In the genomic region with DNA sequence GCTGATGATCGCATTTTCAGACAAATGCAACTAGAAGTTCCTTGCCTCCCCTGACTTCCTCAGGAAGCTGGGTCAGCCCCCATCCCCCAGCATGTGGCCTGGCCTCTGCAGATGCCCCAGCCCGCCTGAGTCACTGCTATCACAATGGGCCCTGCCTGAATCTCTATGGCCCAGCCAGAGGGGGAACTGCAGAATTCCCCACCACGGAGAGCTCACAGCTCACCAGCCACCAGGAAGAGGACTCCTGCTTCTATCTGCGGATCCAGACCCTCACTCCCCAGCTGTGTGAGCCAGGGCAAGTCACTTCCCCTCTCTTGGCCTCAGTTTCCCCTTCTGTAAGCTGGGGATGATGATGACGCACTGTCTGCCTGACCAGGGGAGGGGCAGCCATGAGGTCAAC, we compare ENCODE assay signal across 10 cellular contexts. TPM values are rescaled to one million over a fixed set of nuclear protein-coding genes. Genes with fewer than 3 reads are reported as not detected.
DNase-seq lines count a peak whose midpoint lies in the region; FAIRE-seq and TF ChIP-seq lines count a peak whose summit lies in the region.
"Had no signal": no experiment of that assay in that cellular context is flagged by ENCODE, and none has a peak within 500 bp of the region (broad histone marks: within the 10 kb centered on the region; RNA-seq: fewer than 3 reads in every experiment).

No MANE protein-coding gene starts in this region.

- in situ Hi-C loops in GM13976 (cut with MboI; ENCODE audit: low sequenced_read_pairs, unreplicated experiment) = no loop called here

- FAIRE-seq in GM12892 (lab: Jason Lieb, UNC) = no peak

- no peak for TF ChIP-seq EP300 in esophagus muscularis mucosa (IDR thresholded peaks at IDR 0.05)

- H3K4me3 ChIP-seq in esophagus muscularis mucosa = no peak overlapping the region

- H3K27ac Mint-ChIP-seq in CD14-positive monocyte = peak overlapping the region; percentile 86 to 96 (median 94)
- peak overlapping the region; percentile 94 to 99 (median 99) for H3K27ac Mint-ChIP-seq in nephron
- H3K27ac Mint-ChIP-seq: memory B cell had no signal

- WGBS in esophagus muscularis mucosa = 60% methylated on average over 1 of the region's 5 CpGs

- H3K36me3 Mint-ChIP-seq in CD14-positive monocyte (peaks cover 17 to 46% of the 10 kb centered on the region in 2 donors), nephron (ENCODE audit: low read depth) (no peaks in the 10 kb centered on the region)
- H3K36me3 Mint-ChIP-seq: memory B cell had no signal

- TF ChIP-seq POLR2A in esophagus muscularis mucosa (IDR thresholded peaks at IDR 0.05; ENCODE audit: low read depth) (no peak), GM12892 (IDR thresholded peaks at IDR 0.05; ENCODE audit: low read depth, low read length) (no peak)

- H3K4me3 Mint-ChIP-seq in CD14-positive monocyte (peak overlapping the region; percentile 55 to 80), nephron (peak overlapping the region; percentile 31 to 50 (median 49))
- H3K4me3 Mint-ChIP-seq: memory B cell had no signal

- DNase-seq in CD14-positive monocyte (ENCODE audit: low spot score) = peak; percentile 94
- peak; percentile 73 for DNase-seq in OCI-M1 (lab: John Stamatoyannopoulos, UW)
- DNase-seq in esophagus muscularis mucosa (ENCODE audit: extremely low spot score) = no peak
- DNase-seq in NCI-H345 (lab: John Stamatoyannopoulos, UW) = no peak
- DNase-seq in NCI-H774 (lab: John Stamatoyannopoulos, UW) = no peak
- no peak for DNase-seq in GM13976 (ENCODE audit: low spot score)
- no peak for DNase-seq in GM12892 (ENCODE audit: insufficient read length)
- DNase-seq: activated CD8-positive, alpha-beta memory T cell treated with anti-CD3 and anti-CD28 coated beads, Interleukin-2, amount 50 U/mL, for 48 hours had no signal

- H3K27ac ChIP-seq in esophagus muscularis mucosa (replicated peaks in 1 of 4) = peak overlapping the region; percentile 76 to 83 (median 80)

- no peaks in the 10 kb centered on the region for H3K9me3 ChIP-seq in esophagus muscularis mucosa

- intact Hi-C loops in CD14-positive monocyte (cut with micrococcal nuclease) = loop anchor here in 1 of 2 donors (2.0 to 5.0 kb wide), 2 partner anchors 21 to 72 kb away; partner anchors contain the start of gene RHO
- intact Hi-C loops in esophagus muscularis mucosa (cut with DNase I) = loop anchor here (5.0 kb wide), 1 partner anchor 107 kb away; no protein-coding TSS in a partner anchor

- peaks cover 97% of the 10 kb centered on the region for H3K4me1 Mint-ChIP-seq in CD14-positive monocyte
- H3K4me1 Mint-ChIP-seq in nephron = peaks cover 84% of the 10 kb centered on the region

- H3K4me1 ChIP-seq in esophagus muscularis mucosa = peaks cover 72 to 100% (median 99%) of the 10 kb centered on the region in 4 donors

- H3K27me3 Mint-ChIP-seq in CD14-positive monocyte (ENCODE audit: low read depth in 3 of 3) = peaks cover 0 to under 1% (median 0%) of the 10 kb centered on the region in 3 donors
- H3K27me3 Mint-ChIP-seq in nephron (ENCODE audit: low read depth) = peaks cover 6% of the 10 kb centered on the region

- TF ChIP-seq CTCF in CD14-positive monocyte (IDR thresholded peaks at IDR 0.05) = no peak
- no peak for TF ChIP-seq CTCF in esophagus muscularis mucosa (IDR thresholded peaks at IDR 0.05)
- TF ChIP-seq CTCF in nephron (IDR thresholded peaks at IDR 0.05; ENCODE audit: unreplicated experiment in 3 of 3) = no peak
- TF ChIP-seq CTCF in GM13976 (IDR thresholded peaks at IDR 0.05; ENCODE audit: borderline replicate concordance, control extremely low read depth, extremely low read depth, insufficient read depth, missing control alignments) = no peak

- H3K36me3 ChIP-seq in esophagus muscularis mucosa = peaks cover 0 to 16% (median 0%) of the 10 kb centered on the region in 4 donors

- H3K27me3 ChIP-seq in esophagus muscularis mucosa = peaks cover 0 to 3% (median under 1%) of the 10 kb centered on the region in 4 donors

- H3K9me3 Mint-ChIP-seq in CD14-positive monocyte (peaks cover 0 to 3% (median 0%) of the 10 kb centered on the region in 7 donors), nephron (no peaks in the 10 kb centered on the region)
- H3K9me3 Mint-ChIP-seq: memory B cell had no signal

RNA-seq across cellular contexts. Expression of gene PLXND1, which starts 6.9 kb away (rescaled TPM):
- polyA plus RNA-seq in CD14-positive monocyte = 1 to 10 TPM; 7.1 to 9.9 TPM
- 10 to 100 TPM; 50.5 to 89.9 (median 76.6) TPM for total RNA-seq in esophagus muscularis mucosa
- 0.38 TPM for polyA plus RNA-seq in GM12892 (2012; ENCODE audit: missing spikeins)

RNA-seq across cellular contexts. Expression of gene H1-8, which starts 56.6 kb away (rescaled TPM):
- not detected for polyA plus RNA-seq in CD14-positive monocyte
- not detected for total RNA-seq in esophagus muscularis mucosa
- polyA plus RNA-seq in GM12892 (2012; ENCODE audit: missing spikeins) = not detected

Comparison
In these comparisons a context has a peak if more than half of its experiments do, and no peak if none do; other contexts are left out.
1. DNase-seq: peak in CD14-positive monocyte (single experiment) and OCI-M1 (single experiment); none in esophagus muscularis mucosa (single experiment), NCI-H345 (single experiment), NCI-H774 (single experiment), GM13976 (single experiment) and GM12892 (single experiment).